21 cellular contexts compared by ENCODE assay signal in the genomic region with DNA sequence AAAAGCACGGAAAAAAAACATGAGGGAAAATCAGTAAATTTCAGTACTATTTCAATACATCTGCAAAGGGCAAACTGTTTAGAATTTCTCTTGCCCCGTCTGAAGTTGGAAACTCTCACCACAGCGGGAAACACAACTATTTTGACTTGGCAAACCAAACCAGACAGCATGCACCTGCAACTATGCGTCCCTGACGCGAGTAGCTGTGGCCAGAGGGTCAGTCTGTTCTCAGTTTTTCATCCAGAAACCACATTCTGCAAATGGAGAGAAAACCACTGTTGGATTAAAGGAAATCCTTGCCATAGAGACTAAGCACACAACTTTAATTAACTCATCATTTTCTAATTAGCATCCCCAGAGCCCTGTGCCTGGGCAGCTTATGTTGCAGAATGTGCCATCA.
DNase-seq lines count a peak whose midpoint lies in the region; ATAC-seq and TF ChIP-seq lines count a peak whose summit lies in the region.
"Had no signal": no experiment of that assay in that cellular context is flagged by ENCODE, and none has a peak within 500 bp of the region (broad histone marks: within the 10 kb centered on the region; RNA-seq: fewer than 3 reads in every experiment).

No MANE protein-coding gene starts in this region.

- H4K12ac ChIP-seq in trophoblast cell (ENCODE audit: low read depth, low read length) = no peak overlapping the region

- CTCF ChIA-PET in SK-N-SH (lab: Yijun Ruan, JAX) = no interaction called here
- CTCF ChIA-PET in T-cell (lab: Charles Lee) = no interaction called here

- H3K4me2 ChIP-seq in SK-N-SH = no peak overlapping the region
- no peak overlapping the region for H3K4me2 ChIP-seq in neuronal stem cell (ENCODE audit: insufficient read depth, low read length, poor library complexity, severe bottlenecking)
- no peak overlapping the region for H3K4me2 ChIP-seq in trophoblast cell (ENCODE audit: low read length)
- H3K4me2 ChIP-seq: GM23338 had no signal

- 0 out of 2 replicates have a peak overlapping the region, but pooled peaks have one; percentile 17 for H2AFZ ChIP-seq in SK-N-SH (ENCODE audit: low read depth)
- H2AFZ ChIP-seq in neuronal stem cell (ENCODE audit: low read length) = peak overlapping the region; percentile 46
- H2AFZ ChIP-seq in trophoblast cell (ENCODE audit: insufficient read depth, low read length, poor library complexity) = no peak overlapping the region
- H2AFZ ChIP-seq: GM23338 had no signal

- H4K91ac ChIP-seq in neuronal stem cell (ENCODE audit: low read depth, low read length, poor library complexity) = no peak overlapping the region
- no peak overlapping the region for H4K91ac ChIP-seq in trophoblast cell (ENCODE audit: low read depth, low read length)

- H3K23ac ChIP-seq in neuronal stem cell (ENCODE audit: low read depth, low read length, poor library complexity) (no peak overlapping the region), trophoblast cell (ENCODE audit: low read length) (no peak overlapping the region)

- H2BK15ac ChIP-seq in neuronal stem cell (ENCODE audit: low read length) = no peak overlapping the region

- H3K27ac Mint-ChIP-seq in T-cell = no peak overlapping the region
- H3K27ac Mint-ChIP-seq: CD4-positive, CD25-positive, alpha-beta regulatory T cell; GM23338 had no signal

- H3K4me1 ChIP-seq in SK-N-SH (ENCODE audit: control insufficient read depth in 1 of 2, insufficient read depth in 2 of 2, low read depth in 1 of 2, low read length in 1 of 2) (peaks cover 0 to 6% of the 10 kb centered on the region in 2 experiments; a peak in 2 of 4 replicates), ectodermal cell (ENCODE audit: control insufficient read depth, insufficient read depth, low read length) (peaks cover 39% of the 10 kb centered on the region), neuronal stem cell (ENCODE audit: control insufficient read depth in 2 of 2, insufficient read depth in 1 of 2, low read depth in 1 of 2, low read length in 2 of 2) (peaks cover 17 to 19% of the 10 kb centered on the region in 2 donors), trophoblast cell (ENCODE audit: control insufficient read depth in 1 of 2, insufficient read depth in 2 of 2, low read length in 2 of 2) (no peaks in the 10 kb centered on the region)
- H3K4me1 ChIP-seq: BE2C, Caco-2 had no signal

- no peak overlapping the region for H3K4me3 Mint-ChIP-seq in T-cell
- H3K4me3 Mint-ChIP-seq: CD4-positive, CD25-positive, alpha-beta regulatory T cell; GM23338 had no signal

- no peaks in the 10 kb centered on the region for H3K9me3 Mint-ChIP-seq in T-cell
- H3K9me3 Mint-ChIP-seq: GM23338 had no signal

- H2BK12ac ChIP-seq in neuronal stem cell (ENCODE audit: low read length) (no peak overlapping the region), trophoblast cell (ENCODE audit: low read length) (no peak overlapping the region)

- H3K27ac ChIP-seq in SK-N-SH (ENCODE audit: low read depth in 2 of 2, low read length in 1 of 2) = no peak overlapping the region
- peak overlapping the region; percentile 58 for H3K27ac ChIP-seq in ectodermal cell (ENCODE audit: insufficient read depth, low read depth, low read length, poor library complexity, severe bottlenecking)
- H3K27ac ChIP-seq in neuronal stem cell (replicated peaks; ENCODE audit: low read length) = peak overlapping the region; percentile 81
- H3K27ac ChIP-seq in trophoblast cell (ENCODE audit: low read depth, low read length) = no peak overlapping the region

- H4K20me1 ChIP-seq in SK-N-SH (ENCODE audit: insufficient read depth) = no peaks in the 10 kb centered on the region

- H3K4me1 Mint-ChIP-seq in T-cell = no peaks in the 10 kb centered on the region
- H3K4me1 Mint-ChIP-seq: CD4-positive, CD25-positive, alpha-beta regulatory T cell had no signal

- H2BK120ac ChIP-seq in neuronal stem cell (ENCODE audit: low read depth, low read length) = no peak overlapping the region
- no peak overlapping the region for H2BK120ac ChIP-seq in trophoblast cell (ENCODE audit: insufficient read depth, low read length, poor library complexity)

- H3K14ac ChIP-seq in neuronal stem cell (ENCODE audit: low read length) = no peak overlapping the region
- no peak overlapping the region for H3K14ac ChIP-seq in trophoblast cell (ENCODE audit: low read length)

- POLR2A ChIA-PET in SK-N-SH (lab: Yijun Ruan, JAX) (no interaction called here), T-cell (lab: Charles Lee) (no interaction called here)

- H3K79me1 ChIP-seq in neuronal stem cell (ENCODE audit: low read depth, low read length) = no peaks in the 10 kb centered on the region
- no peaks in the 10 kb centered on the region for H3K79me1 ChIP-seq in trophoblast cell (ENCODE audit: low read length)

- no peak overlapping the region for H3K9ac ChIP-seq in SK-N-SH
- no peak overlapping the region for H3K9ac ChIP-seq in neuronal stem cell (ENCODE audit: low read depth, low read length, poor library complexity)
- no peak overlapping the region for H3K9ac ChIP-seq in trophoblast cell (ENCODE audit: low read length)

- TF ChIP-seq EP300 in SK-N-SH (IDR thresholded peaks at IDR 0.05; ENCODE audit: borderline replicate concordance in 1 of 2, low read depth in 1 of 2, low read length in 1 of 2) = no peak

- H2AK5ac ChIP-seq in neuronal stem cell (ENCODE audit: low read depth, low read length) = no peak overlapping the region
- no peak overlapping the region for H2AK5ac ChIP-seq in trophoblast cell (ENCODE audit: low read length)

- H3K4ac ChIP-seq in neuronal stem cell (ENCODE audit: low read length) = no peak overlapping the region
- no peak overlapping the region for H3K4ac ChIP-seq in trophoblast cell (ENCODE audit: low read depth, low read length)

- H3K18ac ChIP-seq in neuronal stem cell (ENCODE audit: low read length) (no peak overlapping the region), trophoblast cell (ENCODE audit: low read length) (no peak overlapping the region)

- H3K27me3 Mint-ChIP-seq in T-cell = no peaks in the 10 kb centered on the region
- H3K27me3 Mint-ChIP-seq: CD4-positive, CD25-positive, alpha-beta regulatory T cell had no signal

- DNase-seq in SK-N-SH = no peak
- no peak for DNase-seq in neuronal stem cell (ENCODE audit: low spot score)
- DNase-seq in T-cell = no peak
- no peak for DNase-seq in NK-92 (lab: John Stamatoyannopoulos, UW; ENCODE audit: unreplicated experiment)
- DNase-seq in trophoblast cell = no peak
- DNase-seq: 8988T; BE2C; Caco-2; CD4-positive, CD25-positive, alpha-beta regulatory T cell; HCEC 1CT; KBM-7; MV-4-11; NCI-H1694 treated with DMSO at 0.1 percent for 48 hours; NCI-H2107; NCI-H510A; NCI-H748 treated with DMSO at 0.1 percent for 48 hours; PC-3 had no signal

- TF ChIP-seq CTCF in SK-N-SH (IDR thresholded peaks at IDR 0.05) = no peak

- H3K79me2 ChIP-seq in SK-N-SH (ENCODE audit: insufficient read depth) = no peaks in the 10 kb centered on the region
- H3K79me2 ChIP-seq in trophoblast cell (ENCODE audit: control insufficient read depth, insufficient read depth, low read length, poor library complexity) = no peaks in the 10 kb centered on the region

- no peaks in the 10 kb centered on the region for H3K9me3 ChIP-seq in SK-N-SH
- H3K9me3 ChIP-seq in ectodermal cell (ENCODE audit: control insufficient read depth, low read length) = no peaks in the 10 kb centered on the region
- H3K9me3 ChIP-seq in neuronal stem cell (replicated peaks in 1 of 2; ENCODE audit: control insufficient read depth in 2 of 2, insufficient read depth in 1 of 2, low read depth in 1 of 2, low read length in 2 of 2) = no peaks in the 10 kb centered on the region
- H3K9me3 ChIP-seq in trophoblast cell (ENCODE audit: insufficient read depth, low read depth, low read length) = no peaks in the 10 kb centered on the region
- H3K9me3 ChIP-seq: BE2C, Caco-2 had no signal

- no peak for TF ChIP-seq RAD21 in SK-N-SH (IDR thresholded peaks at IDR 0.05; ENCODE audit: low read length)

- ATAC-seq in SK-N-SH treated with all-trans-retinoic acid at 6 μM for 48 hours (no peak), T-cell (replicated peaks in 1 of 4) (no peak), GM19467 (IDR thresholded peaks at IDR 0.05; ENCODE audit: unreplicated experiment) (no peak)
- ATAC-seq: PC-3 had no signal

- H4K8ac ChIP-seq in neuronal stem cell (ENCODE audit: low read depth, low read length) = no peak overlapping the region
- no peak overlapping the region for H4K8ac ChIP-seq in trophoblast cell (ENCODE audit: low read depth, low read length)

- no peak overlapping the region for H2BK5ac ChIP-seq in neuronal stem cell (ENCODE audit: low read length)
- no peak overlapping the region for H2BK5ac ChIP-seq in trophoblast cell (ENCODE audit: low read depth, low read length, poor library complexity)

- H3K9me2 ChIP-seq in SK-N-SH = no peaks in the 10 kb centered on the region; the same call in 1 of the 2 replicates

- WGBS in SK-N-SH (ENCODE audit: low lambda C conversion rate) = 86% methylated on average over 6 of the region's 6 CpGs
- 89 to 91% methylated on average over 6 of the region's 6 CpGs for WGBS in ectodermal cell, 2 experiments
- no CpG with 5 or more reads among the region's 6 CpGs for WGBS in neuronal stem cell (ENCODE audit: extremely low coverage in 2 of 2, insufficient read length in 2 of 2, insufficient replicate concordance in 1 of 2), 2 donors
- WGBS in trophoblast cell (ENCODE audit: extremely low coverage, insufficient coverage, insufficient read length) = no CpG with 5 or more reads among the region's 6 CpGs

- no peaks in the 10 kb centered on the region for H3K27me3 ChIP-seq in SK-N-SH (ENCODE audit: insufficient read depth)
- H3K27me3 ChIP-seq in ectodermal cell (ENCODE audit: control insufficient read depth, insufficient read depth, low read length, poor library complexity, severe bottlenecking) = no peaks in the 10 kb centered on the region
- no peaks in the 10 kb centered on the region for H3K27me3 ChIP-seq in neuronal stem cell (ENCODE audit: control insufficient read depth in 3 of 3, insufficient read depth in 3 of 3, low read depth in 1 of 3, low read length in 3 of 3)
- no peaks in the 10 kb centered on the region for H3K27me3 ChIP-seq in trophoblast cell (ENCODE audit: insufficient read depth, low read length)
- H3K27me3 ChIP-seq: BE2C had no signal

- H3K36me3 ChIP-seq in SK-N-SH (replicated peaks in 1 of 2; ENCODE audit: control insufficient read depth in 1 of 2, insufficient read depth in 2 of 2, low read length in 1 of 2) (no peaks in the 10 kb centered on the region), ectodermal cell (ENCODE audit: control insufficient read depth, insufficient read depth, low read length) (no peaks in the 10 kb centered on the region), neuronal stem cell (replicated peaks in 1 of 2; ENCODE audit: control insufficient read depth in 2 of 2, insufficient read depth in 2 of 2, low read length in 2 of 2) (no peaks in the 10 kb centered on the region), trophoblast cell (ENCODE audit: control insufficient read depth in 1 of 2, insufficient read depth in 2 of 2, low read length in 2 of 2) (no peaks in the 10 kb centered on the region)
- H3K36me3 ChIP-seq: BE2C had no signal

- H3K36me3 Mint-ChIP-seq in T-cell = no peaks in the 10 kb centered on the region
- H3K36me3 Mint-ChIP-seq: CD4-positive, CD25-positive, alpha-beta regulatory T cell had no signal

- H3F3A ChIP-seq in SK-N-SH (replicated peaks; ENCODE audit: insufficient read depth) = no peaks in the 10 kb centered on the region

- H3K4me3 ChIP-seq in SK-N-SH (ENCODE audit: low read depth in 2 of 2, low read length in 1 of 2) = no peak overlapping the region
- no peak overlapping the region for H3K4me3 ChIP-seq in ectodermal cell (ENCODE audit: insufficient read depth, low read depth, low read length)
- no peak overlapping the region for H3K4me3 ChIP-seq in neuronal stem cell (ENCODE audit: low read length in 2 of 2)
- no peak overlapping the region for H3K4me3 ChIP-seq in trophoblast cell (ENCODE audit: low read depth, low read length)
- H3K4me3 ChIP-seq: GM23338 had no signal

Comparison
In these comparisons a context has a peak if more than half of its experiments do, and no peak if none do; other contexts are left out.
1. H3K27ac ChIP-seq: peak in ectodermal cell (single experiment) and neuronal stem cell (single experiment); none in SK-N-SH (0 of 2) and trophoblast cell (single experiment).